In genomic region chr6:87419266-87419665, GRCh38 we compare ENCODE assay signal across 25 cellular contexts.
"Had no signal": no experiment of that assay in that cellular context is flagged by ENCODE, and none has a peak within 500 bp of the region (broad histone marks: within the 10 kb centered on the region; RNA-seq: fewer than 3 reads in every experiment).

No MANE protein-coding gene starts in this region.

- H3K4me1 Mint-ChIP-seq: endodermal cell had no signal

- DNase-seq: colonic mucosa; cortex of kidney; dermis blood vessel endothelial cell; dorsolateral prefrontal cortex; effector CD4-positive, alpha-beta T cell; effector CD8-positive, alpha-beta T cell; effector memory CD4-positive, alpha-beta T cell; effector memory CD8-positive, alpha-beta T cell; endodermal cell; erythroblast; esophagus squamous epithelium; foreskin fibroblast; foreskin keratinocyte; foreskin melanocyte; gastrocnemius medialis; glutamatergic neuron; head of caudate nucleus; heart left ventricle; heart right ventricle had no signal

- H3K27ac Mint-ChIP-seq: dendritic cell treated with granulocyte-macrophage colony-stimulating factor and Interleukin-4, amounts not matched to agents 40 ng/mL and 50 ng/mL, for 4 days; effector memory CD8-positive, alpha-beta T cell; endodermal cell had no signal

- H3K9me3 Mint-ChIP-seq: dendritic cell treated with granulocyte-macrophage colony-stimulating factor and Interleukin-4, amounts not matched to agents 40 ng/mL and 50 ng/mL, for 4 days; effector memory CD8-positive, alpha-beta T cell; endodermal cell had no signal

- ATAC-seq: effector memory CD8-positive, alpha-beta T cell; esophagus mucosa; foreskin keratinocyte; gastrocnemius medialis; gastroesophageal sphincter; heart left ventricle; heart right ventricle had no signal

- H3K27ac ChIP-seq: colonic mucosa, coronary artery, dorsolateral prefrontal cortex, epithelial cell of prostate, esophagus muscularis mucosa, esophagus squamous epithelium, foreskin keratinocyte, gastrocnemius medialis, gastroesophageal sphincter, heart left ventricle, heart right ventricle had no signal

- H3K4me3 Mint-ChIP-seq: dendritic cell treated with granulocyte-macrophage colony-stimulating factor and Interleukin-4, amounts not matched to agents 40 ng/mL and 50 ng/mL, for 4 days; effector memory CD8-positive, alpha-beta T cell; endodermal cell had no signal
